ENCODE assay signal across 1 cellular context in the genomic region with DNA sequence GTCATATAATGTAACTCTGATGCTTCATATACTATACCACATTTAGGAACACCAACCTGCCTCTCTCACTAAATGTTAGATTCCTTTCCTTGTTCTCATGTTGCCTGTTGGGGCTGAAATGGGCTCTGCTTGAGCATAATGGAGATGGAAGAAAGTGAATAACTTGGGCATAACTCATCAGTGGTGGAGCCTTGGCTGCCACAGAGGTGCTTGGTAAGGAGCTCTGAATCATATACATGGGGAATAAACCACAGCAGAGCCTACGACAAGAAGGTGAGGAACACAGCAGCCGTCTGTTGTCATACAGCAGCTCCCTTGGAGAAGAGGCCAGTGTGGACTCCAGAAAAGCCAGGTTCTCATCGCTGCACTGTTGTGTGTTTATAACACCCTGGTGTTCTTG.
TF ChIP-seq lines count a peak whose summit lies in the region.

No MANE protein-coding gene starts in this region.

TF ChIP-seq in HepG2, 621 proteins besides CTCF, POLR2A, EP300 and RAD21 (continued from another document):
- TF ChIP-seq, protein P1, sequence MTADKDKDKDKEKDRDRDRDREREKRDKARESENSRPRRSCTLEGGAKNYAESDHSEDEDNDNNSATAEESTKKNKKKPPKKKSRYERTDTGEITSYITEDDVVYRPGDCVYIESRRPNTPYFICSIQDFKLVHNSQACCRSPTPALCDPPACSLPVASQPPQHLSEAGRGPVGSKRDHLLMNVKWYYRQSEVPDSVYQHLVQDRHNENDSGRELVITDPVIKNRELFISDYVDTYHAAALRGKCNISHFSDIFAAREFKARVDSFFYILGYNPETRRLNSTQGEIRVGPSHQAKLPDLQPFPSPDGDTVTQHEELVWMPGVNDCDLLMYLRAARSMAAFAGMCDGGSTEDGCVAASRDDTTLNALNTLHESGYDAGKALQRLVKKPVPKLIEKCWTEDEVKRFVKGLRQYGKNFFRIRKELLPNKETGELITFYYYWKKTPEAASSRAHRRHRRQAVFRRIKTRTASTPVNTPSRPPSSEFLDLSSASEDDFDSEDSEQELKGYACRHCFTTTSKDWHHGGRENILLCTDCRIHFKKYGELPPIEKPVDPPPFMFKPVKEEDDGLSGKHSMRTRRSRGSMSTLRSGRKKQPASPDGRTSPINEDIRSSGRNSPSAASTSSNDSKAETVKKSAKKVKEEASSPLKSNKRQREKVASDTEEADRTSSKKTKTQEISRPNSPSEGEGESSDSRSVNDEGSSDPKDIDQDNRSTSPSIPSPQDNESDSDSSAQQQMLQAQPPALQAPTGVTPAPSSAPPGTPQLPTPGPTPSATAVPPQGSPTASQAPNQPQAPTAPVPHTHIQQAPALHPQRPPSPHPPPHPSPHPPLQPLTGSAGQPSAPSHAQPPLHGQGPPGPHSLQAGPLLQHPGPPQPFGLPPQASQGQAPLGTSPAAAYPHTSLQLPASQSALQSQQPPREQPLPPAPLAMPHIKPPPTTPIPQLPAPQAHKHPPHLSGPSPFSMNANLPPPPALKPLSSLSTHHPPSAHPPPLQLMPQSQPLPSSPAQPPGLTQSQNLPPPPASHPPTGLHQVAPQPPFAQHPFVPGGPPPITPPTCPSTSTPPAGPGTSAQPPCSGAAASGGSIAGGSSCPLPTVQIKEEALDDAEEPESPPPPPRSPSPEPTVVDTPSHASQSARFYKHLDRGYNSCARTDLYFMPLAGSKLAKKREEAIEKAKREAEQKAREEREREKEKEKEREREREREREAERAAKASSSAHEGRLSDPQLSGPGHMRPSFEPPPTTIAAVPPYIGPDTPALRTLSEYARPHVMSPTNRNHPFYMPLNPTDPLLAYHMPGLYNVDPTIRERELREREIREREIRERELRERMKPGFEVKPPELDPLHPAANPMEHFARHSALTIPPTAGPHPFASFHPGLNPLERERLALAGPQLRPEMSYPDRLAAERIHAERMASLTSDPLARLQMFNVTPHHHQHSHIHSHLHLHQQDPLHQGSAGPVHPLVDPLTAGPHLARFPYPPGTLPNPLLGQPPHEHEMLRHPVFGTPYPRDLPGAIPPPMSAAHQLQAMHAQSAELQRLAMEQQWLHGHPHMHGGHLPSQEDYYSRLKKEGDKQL (CRISPR knock-in tag; IDR thresholded peaks at IDR 0.05; ENCODE audit: low read depth), result no peak
